8 cellular contexts compared by ENCODE assay signal in the genomic region with DNA sequence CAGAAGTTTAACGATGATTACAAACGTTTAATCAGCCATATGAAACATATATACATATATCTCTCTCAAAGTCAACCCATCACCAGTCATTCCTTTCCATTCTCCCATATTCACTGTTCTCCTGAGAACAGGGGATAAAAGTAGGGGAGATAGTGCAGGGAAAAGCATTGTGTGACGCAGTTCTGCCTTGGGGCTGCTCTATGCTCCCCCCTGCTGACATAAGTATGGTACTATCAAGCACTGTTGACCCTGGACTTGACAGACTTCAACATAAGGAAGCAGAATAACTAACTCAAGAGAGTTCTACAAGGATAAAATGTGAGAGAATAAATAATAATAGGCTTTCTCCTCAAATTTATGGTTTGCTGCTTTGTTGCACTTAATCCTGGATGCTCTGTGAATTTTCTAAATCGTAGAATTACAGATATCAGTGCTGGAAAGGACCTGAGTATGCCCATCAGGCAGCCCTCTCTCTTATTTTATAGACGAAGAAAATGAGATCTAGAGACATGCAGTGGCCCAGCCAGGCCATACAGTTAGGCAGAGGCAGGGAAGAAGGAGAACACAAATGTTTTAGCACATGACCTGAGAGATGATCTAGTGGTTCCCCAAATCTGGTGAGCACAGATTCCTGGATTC.
A peak's percentile ranks its signal among the peaks of the same experiment; 100 is the strongest.
DNase-seq lines count a peak whose midpoint lies in the region; ATAC-seq and TF ChIP-seq lines count a peak whose summit lies in the region.

No MANE protein-coding gene starts in this region.

- peak; percentile 67 for TF ChIP-seq RAD21 in Ishikawa (IDR thresholded peaks at IDR 0.05; ENCODE audit: low read depth)

- no peaks in the 10 kb centered on the region for H3K4me1 ChIP-seq in Peyer's patch
- H3K4me1 ChIP-seq in right lobe of liver = peaks cover 0 to 28% (median 10%) of the 10 kb centered on the region in 4 donors

- no peak for TF ChIP-seq EP300 in Ishikawa (IDR thresholded peaks at IDR 0.05; ENCODE audit: borderline replicate concordance)

- TF ChIP-seq POLR2A in Peyer's patch (IDR thresholded peaks at IDR 0.05) (no peak), right lobe of liver (IDR thresholded peaks at IDR 0.05) (no peak)

- no peaks in the 10 kb centered on the region for H3K9me3 ChIP-seq in Peyer's patch
- no peaks in the 10 kb centered on the region for H3K9me3 ChIP-seq in right lobe of liver

- H3K27ac ChIP-seq in Peyer's patch (no peak overlapping the region), right lobe of liver (no peak overlapping the region)

- H3K4me3 ChIP-seq in Peyer's patch = no peak overlapping the region
- H3K4me3 ChIP-seq in right lobe of liver = no peak overlapping the region

- H3K27me3 ChIP-seq in Peyer's patch = no peaks in the 10 kb centered on the region
- H3K27me3 ChIP-seq in right lobe of liver = no peaks in the 10 kb centered on the region

- 31% methylated on average over 5 of the region's 5 CpGs for WGBS in right lobe of liver (ENCODE audit: insufficient coverage, low coverage, low lambda C conversion rate, missing lambda C conversion rate)

- TF ChIP-seq CTCF in Peyer's patch (IDR thresholded peaks at IDR 0.05) = peak in 4 of 6 experiments; percentile 50 to 53 (median 52)
- peak; percentile 72 to 81 (median 78) for TF ChIP-seq CTCF in right lobe of liver (IDR thresholded peaks at IDR 0.05)

- ATAC-seq in right lobe of liver = peak; percentile 88 to 94 (median 92)
- no peak for ATAC-seq in HG03460 (IDR thresholded peaks at IDR 0.05; ENCODE audit: unreplicated experiment)

- intact Hi-C loops in right lobe of liver (cut with DNase I) = no loop called here

- DNase-seq in DMS 273 (lab: John Stamatoyannopoulos, UW; ENCODE audit: unreplicated experiment) (peak; percentile 57), DMS 273 treated with DMSO at 0.1 percent for 48 hours (lab: John Stamatoyannopoulos, UW) (no peak), Peyer's patch (peak in 1 of 3 donors; percentile 57), cerebellar cortex (ENCODE audit: low spot score) (peak; percentile 65), right lobe of liver (peak in 1 of 3 donors; percentile 58)
- no peak for DNase-seq in NK-92 treated with Interleukin-12 subunit alpha and Interleukin-12 subunit beta, amount 100 ng/mL, for 24 hours (lab: John Stamatoyannopoulos, UW)

- H3K36me3 ChIP-seq in Peyer's patch (no peaks in the 10 kb centered on the region), right lobe of liver (no peaks in the 10 kb centered on the region)

TF ChIP-seq in Ishikawa, 13 proteins besides CTCF, POLR2A, EP300 and RAD21:
- TF ChIP-seq FOXM1 (IDR thresholded peaks at IDR 0.05; ENCODE audit: borderline replicate concordance, low read depth) = no peak
- TF ChIP-seq, protein P1, sequence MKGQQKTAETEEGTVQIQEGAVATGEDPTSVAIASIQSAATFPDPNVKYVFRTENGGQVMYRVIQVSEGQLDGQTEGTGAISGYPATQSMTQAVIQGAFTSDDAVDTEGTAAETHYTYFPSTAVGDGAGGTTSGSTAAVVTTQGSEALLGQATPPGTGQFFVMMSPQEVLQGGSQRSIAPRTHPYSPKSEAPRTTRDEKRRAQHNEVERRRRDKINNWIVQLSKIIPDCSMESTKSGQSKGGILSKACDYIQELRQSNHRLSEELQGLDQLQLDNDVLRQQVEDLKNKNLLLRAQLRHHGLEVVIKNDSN (IDR thresholded peaks at IDR 0.05) = no peak
- no peak for TF ChIP-seq NFIC (IDR thresholded peaks at IDR 0.05)
- no peak for TF ChIP-seq CREB1 (IDR thresholded peaks at IDR 0.05; ENCODE audit: low read depth)
- no peak for TF ChIP-seq MAX (IDR thresholded peaks at IDR 0.05)

Comparison
In these comparisons a context has a peak if more than half of its experiments do, and no peak if none do; other contexts are left out.
1. DNase-seq: peak in DMS 273 (single experiment) and cerebellar cortex (single experiment); none in DMS 273 treated with DMSO at 0.1 percent for 48 hours (single experiment) and NK-92 treated with Interleukin-12 subunit alpha and Interleukin-12 subunit beta, amount 100 ng/mL, for 24 hours (single experiment).